In the genomic region with DNA sequence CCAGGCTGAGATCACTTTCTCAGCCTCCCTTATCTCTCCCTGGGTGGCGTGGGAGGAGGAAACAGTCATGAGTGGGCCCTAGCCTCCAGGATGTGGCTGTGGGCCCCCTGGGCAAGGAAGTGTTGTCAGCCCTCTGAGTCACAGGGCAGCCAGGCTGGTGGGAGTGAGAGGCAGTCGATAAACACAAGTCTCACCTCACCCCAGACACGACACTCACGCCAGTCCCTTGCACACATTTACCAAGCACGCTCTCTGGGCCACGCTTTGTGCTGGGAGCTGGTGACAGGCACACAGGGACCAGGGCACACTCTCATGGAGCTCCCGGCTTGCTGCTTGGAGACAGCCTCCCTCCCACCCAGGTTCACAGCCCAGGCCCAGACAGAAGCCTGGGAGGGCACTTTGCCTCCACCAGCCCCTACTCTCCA, we compare ENCODE assay signal across 9 cellular contexts. TPM values are rescaled to one million over a fixed set of nuclear protein-coding genes. Genes with fewer than 3 reads are reported as not detected.
DNase-seq lines count a peak whose midpoint lies in the region; ATAC-seq, FAIRE-seq and TF ChIP-seq lines count a peak whose summit lies in the region.
"Had no signal": no experiment of that assay in that cellular context is flagged by ENCODE, and none has a peak within 500 bp of the region (broad histone marks: within the 10 kb centered on the region; RNA-seq: fewer than 3 reads in every experiment).

No MANE protein-coding gene starts in this region.

- H2BK15ac ChIP-seq in H1 (ENCODE audit: low read length): no peak overlapping the region

- no peak overlapping the region for H4K91ac ChIP-seq in H1 (replicated peaks; ENCODE audit: insufficient read length, low read length)

- H3K23me2 ChIP-seq in H1 (ENCODE audit: low read depth, low read length): no peaks in the 10 kb centered on the region

- H3K36me3 ChIP-seq in H1 (ENCODE audit: control insufficient read depth in 2 of 4, insufficient read depth in 4 of 4, low read length in 3 of 4): no peaks in the 10 kb centered on the region
- H3K36me3 ChIP-seq in GM23338 (ENCODE audit: insufficient read depth): no peaks in the 10 kb centered on the region
- H3K36me3 ChIP-seq: heart right ventricle had no signal

- H2BK5ac ChIP-seq in H1 (ENCODE audit: low read depth, low read length): peak overlapping the region; percentile 68; the same call in 1 of the 2 replicates

- no peaks in the 10 kb centered on the region for H3K9me2 ChIP-seq in GM23338 (ENCODE audit: insufficient read depth)

- H3K27ac ChIP-seq in H1 (ENCODE audit: low read depth, low read length) (no peak overlapping the region), GM23338 (ENCODE audit: low read depth) (no peak overlapping the region)
- H3K27ac ChIP-seq: heart right ventricle had no signal

- no peak overlapping the region for H2AK5ac ChIP-seq in H1 (ENCODE audit: low read depth, low read length)

- H3K4me1 Mint-ChIP-seq in GM23338: no peaks in the 10 kb centered on the region

- H3K4me3 Mint-ChIP-seq in GM23338: no peak overlapping the region

- H3K4me2 ChIP-seq in H1 (ENCODE audit: insufficient read depth in 1 of 2, low read depth in 2 of 2, low read length in 2 of 2): no peak overlapping the region
- no peak overlapping the region for H3K4me2 ChIP-seq in GM23338

- 88% methylated on average over 7 of the region's 7 CpGs; no CpG with 5 or more reads in 1 of the 2 experiments for WGBS in H1 (ENCODE audit: extremely low coverage in 1 of 2, insufficient coverage in 1 of 2, insufficient read length in 1 of 2, insufficient replicate concordance in 2 of 2, low coverage in 1 of 2, low lambda C conversion rate in 2 of 2, missing lambda C conversion rate in 1 of 2), 2 experiments

- no peak for TF ChIP-seq POLR2A in H1 (IDR thresholded peaks at IDR 0.05; ENCODE audit: control extremely low read depth in 1 of 2, low read depth in 2 of 2, low read length in 2 of 2)

- no peaks in the 10 kb centered on the region for H3K36me3 Mint-ChIP-seq in GM23338 (ENCODE audit: low read depth)

- H3K79me2 ChIP-seq in H1 (ENCODE audit: control insufficient read depth in 1 of 2, insufficient read depth in 2 of 2, low read length in 2 of 2) (no peaks in the 10 kb centered on the region), GM23338 (replicated peaks; ENCODE audit: insufficient read depth) (no peaks in the 10 kb centered on the region)

- H2AFZ ChIP-seq in H1 (ENCODE audit: low read length): no peak overlapping the region
- no peak overlapping the region for H2AFZ ChIP-seq in GM23338

- H3K27me3 ChIP-seq in H1 (replicated peaks in 1 of 4; ENCODE audit: control insufficient read depth in 3 of 4, extremely low read depth in 1 of 4, insufficient read depth in 3 of 4, low read length in 3 of 4) (peaks cover 0 to 2% (median 0%) of the 10 kb centered on the region in 4 experiments; a peak in 1 of 7 replicates), GM23338 (ENCODE audit: insufficient read depth) (no peaks in the 10 kb centered on the region)

- H4K20me1 ChIP-seq in H1 (replicated peaks in 1 of 2; ENCODE audit: control insufficient read depth in 1 of 2, insufficient read depth in 2 of 2, low read length in 2 of 2): no peaks in the 10 kb centered on the region
- H4K20me1 ChIP-seq in GM23338 (replicated peaks; ENCODE audit: insufficient read depth): no peaks in the 10 kb centered on the region

- no peak for FAIRE-seq in H1 (lab: Jason Lieb, UNC)

- H3K27ac Mint-ChIP-seq in GM23338: no peak overlapping the region

- no peak overlapping the region; the same call in 1 of the 2 replicates for H3K18ac ChIP-seq in H1 (ENCODE audit: extremely low read depth, low read length)

- TF ChIP-seq RAD21 in H1 (IDR thresholded peaks at IDR 0.05 in 1 of 2, conservative IDR thresholded peaks at IDR 0.05 in 1 of 2; ENCODE audit: low read depth in 2 of 2, low read length in 2 of 2): no peak

- POLR2A ChIA-PET in H1 (lab: Charles Lee; ENCODE audit: partially characterized antibody): no interaction called here

- ATAC-seq in GM23338: no peak
- ATAC-seq in HG02970 (IDR thresholded peaks at IDR 0.05; ENCODE audit: low FRiP score, unreplicated experiment): no peak
- ATAC-seq in HG03139 (IDR thresholded peaks at IDR 0.05; ENCODE audit: unreplicated experiment): no peak
- ATAC-seq: heart right ventricle had no signal

- TF ChIP-seq CTCF in H1 (IDR thresholded peaks at IDR 0.05; ENCODE audit: control extremely low read depth in 1 of 3, insufficient read depth in 1 of 3, low read depth in 1 of 3, low read length in 3 of 3) (no peak), GM23338 (conservative IDR thresholded peaks at IDR 0.05; ENCODE audit: low read depth in 2 of 2) (no peak)

- no peaks in the 10 kb centered on the region for H3K79me1 ChIP-seq in H1 (ENCODE audit: low read depth, low read length)

- TF ChIP-seq EP300 in H1 (IDR thresholded peaks at IDR 0.05; ENCODE audit: borderline replicate concordance in 1 of 2, low read depth in 2 of 2, low read length in 2 of 2): no peak

- peaks cover 11% of the 10 kb centered on the region for H3K27me3 Mint-ChIP-seq in GM23338 (ENCODE audit: insufficient read depth, low read depth, poor library complexity)

- no peaks in the 10 kb centered on the region for H3F3A ChIP-seq in GM23338 (replicated peaks; ENCODE audit: low read depth)

- H3K4me3 ChIP-seq in H1 (ENCODE audit: extremely low read depth in 1 of 4, insufficient read depth in 2 of 4, low read depth in 3 of 4, low read length in 4 of 4): no peak overlapping the region
- H3K4me3 ChIP-seq in GM23338: no peak overlapping the region
- H3K4me3 ChIP-seq: heart right ventricle had no signal

- H3K9ac ChIP-seq in H1 (replicated peaks in 1 of 4; ENCODE audit: extremely low read depth in 1 of 4, low read depth in 3 of 4, low read length in 3 of 4): no peak overlapping the region

- no peak overlapping the region for H3K4ac ChIP-seq in H1 (replicated peaks; ENCODE audit: insufficient read length, low read depth, low read length)

- no peaks in the 10 kb centered on the region for H3K9me3 Mint-ChIP-seq in GM23338

- no peak overlapping the region for H2BK120ac ChIP-seq in H1 (replicated peaks; ENCODE audit: low read depth, low read length)

- H3K23ac ChIP-seq in H1 (ENCODE audit: insufficient read length): no peak overlapping the region

- no peak overlapping the region for H2BK20ac ChIP-seq in H1 (ENCODE audit: low read length)

- peak; percentile 52 for DNase-seq in H4 (ENCODE audit: low spot score)
- peak; percentile 24 to 40 for DNase-seq in activated CD4-positive, alpha-beta T cell treated with anti-CD3 and anti-CD28 coated beads, Interleukin-2, amount 50 U/mL, for 4 hours
- DNase-seq in H1 (ENCODE audit: low read depth in 1 of 2, low spot score in 2 of 2): no peak
- DNase-seq in stimulated activated CD4-positive, alpha-beta T cell treated with anti-CD3 and anti-CD28 coated beads, Interleukin-4, amount 100 ng/mL, for 1 hour: peak; percentile 63
- no peak for DNase-seq in GM23338 (ENCODE audit: low spot score)
- DNase-seq in SIG-M5 (lab: John Stamatoyannopoulos, UW): no peak
- DNase-seq: heart right ventricle had no signal

- H3K4me1 ChIP-seq in H1 (replicated peaks in 1 of 4; ENCODE audit: control insufficient read depth in 3 of 4, insufficient read depth in 4 of 4, low read length in 3 of 4) (no peaks in the 10 kb centered on the region), GM23338 (ENCODE audit: insufficient read depth) (no peaks in the 10 kb centered on the region)

- no peak overlapping the region for H3K56ac ChIP-seq in H1 (replicated peaks; ENCODE audit: insufficient read length, low read depth, low read length)

- no peak overlapping the region for H3K14ac ChIP-seq in H1 (ENCODE audit: insufficient read length)

- no peak overlapping the region for H4K8ac ChIP-seq in H1 (ENCODE audit: extremely low read depth, insufficient read depth, low read length)

- CTCF ChIA-PET in H1 (lab: Charles Lee; ENCODE audit: partially characterized antibody): interaction anchor here (1.2 kb wide), 2 partner anchors 21 to 43 kb away, joined by 3 read pairs; no protein-coding TSS in a partner anchor

- no peak overlapping the region for H4K5ac ChIP-seq in H1 (ENCODE audit: insufficient read length, low read depth, low read length)

- no peak overlapping the region for H2BK12ac ChIP-seq in H1 (ENCODE audit: low read depth, low read length)

- H3K9me3 ChIP-seq in H1 (ENCODE audit: insufficient read depth in 2 of 2, low read depth in 1 of 2, low read length in 1 of 2): no peaks in the 10 kb centered on the region
- H3K9me3 ChIP-seq: heart right ventricle had no signal

RNA-seq across cellular contexts. Expression of gene KRT79, which starts 1.9 kb away (rescaled TPM):
- not detected in 2 replicates for total RNA-seq in H4 (2014; rRNA removed; shearing (Covaris generic))
- total RNA-seq in H1 (2021; fragmentation: NEBNext Ultra II Directional; extraction: Animal tissue kit (Norgen Biotek cat#: 25700)): not detected in 2 replicates
- polyA plus RNA-seq in H1 (2011; rRNA removed) (not detected in 2 replicates), GM23338 (2016; fragmentation: Nextera tagmentation; extraction: Ambion mirVana) (not detected in 2 replicates)
- polyA plus RNA-seq in H1 (2011; cell fraction: cytosol; rRNA removed): not detected
- polyA plus RNA-seq in H1 (2011; cell fraction: nucleus; rRNA removed): not detected
- polyA plus RNA-seq in H1 (2012, experiment 1 of 2): not detected in 4 replicates
- not detected for polyA plus RNA-seq in H1 (2012, experiment 2 of 2)
- polyA plus RNA-seq in H1 (2013, experiment 1 of 2): not detected
- not detected for polyA plus RNA-seq in H1 (2013, experiment 2 of 2)
- polyA minus RNA-seq in H1 (2011; rRNA and poly(A)+ RNA removed): not detected in 2 replicates
- not detected for polyA minus RNA-seq in H1 (2011; cell fraction: cytosol; rRNA and poly(A)+ RNA removed)
- not detected for polyA minus RNA-seq in H1 (2011; cell fraction: nucleus; rRNA and poly(A)+ RNA removed)
- total RNA-seq in GM23338 (2014; rRNA removed; shearing (Covaris generic)): 0.21 TPM in 1 of 2 replicates, not detected in the other
- total RNA-seq: heart right ventricle had no signal

RNA-seq across cellular contexts. Expression of gene KRT78, which starts 12.7 kb away (rescaled TPM):
- total RNA-seq in H4 (2014; rRNA removed; shearing (Covaris generic)): not detected in 2 replicates
- total RNA-seq in H1 (2021; fragmentation: NEBNext Ultra II Directional; extraction: Animal tissue kit (Norgen Biotek cat#: 25700)): not detected in 2 replicates
- not detected in 2 replicates for polyA plus RNA-seq in H1 (2011; rRNA removed)
- not detected for polyA plus RNA-seq in H1 (2011; cell fraction: cytosol; rRNA removed)
- polyA plus RNA-seq in H1 (2011; cell fraction: nucleus; rRNA removed): not detected
- polyA plus RNA-seq in H1 (2012, experiment 1 of 2): not detected in 4 replicates
- not detected for polyA plus RNA-seq in H1 (2012, experiment 2 of 2)
- polyA plus RNA-seq in H1 (2013, experiment 1 of 2): not detected
- polyA plus RNA-seq in H1 (2013, experiment 2 of 2): not detected
- polyA minus RNA-seq in H1 (2011; rRNA and poly(A)+ RNA removed): not detected in 2 replicates
- not detected for polyA minus RNA-seq in H1 (2011; cell fraction: cytosol; rRNA and poly(A)+ RNA removed)
- polyA minus RNA-seq in H1 (2011; cell fraction: nucleus; rRNA and poly(A)+ RNA removed): not detected
- not detected in 2 replicates for total RNA-seq in GM23338 (2014; rRNA removed; shearing (Covaris generic))
- polyA plus RNA-seq in GM23338 (2016; fragmentation: Nextera tagmentation; extraction: Ambion mirVana): not detected in 2 replicates
- total RNA-seq: heart right ventricle had no signal

RNA-seq across cellular contexts. Expression of gene KRT4, which starts 22.1 kb away (rescaled TPM):
- not detected in 2 replicates for total RNA-seq in H4 (2014; rRNA removed; shearing (Covaris generic))
- total RNA-seq in H1 (2021; fragmentation: NEBNext Ultra II Directional; extraction: Animal tissue kit (Norgen Biotek cat#: 25700)): not detected in 2 replicates
- polyA plus RNA-seq in H1 (2011; rRNA removed): 0.06 TPM in 1 of 2 replicates, not detected in the other
- polyA plus RNA-seq in H1 (2011; cell fraction: cytosol; rRNA removed): not detected
- not detected for polyA plus RNA-seq in H1 (2011; cell fraction: nucleus; rRNA removed)
- not detected in 4 replicates for polyA plus RNA-seq in H1 (2012, experiment 1 of 2)
- polyA plus RNA-seq in H1 (2012, experiment 2 of 2): not detected
- 0.02 TPM for polyA plus RNA-seq in H1 (2013, experiment 1 of 2)
- not detected for polyA plus RNA-seq in H1 (2013, experiment 2 of 2)
- not detected in 2 replicates for polyA minus RNA-seq in H1 (2011; rRNA and poly(A)+ RNA removed)
- not detected for polyA minus RNA-seq in H1 (2011; cell fraction: cytosol; rRNA and poly(A)+ RNA removed)
- polyA minus RNA-seq in H1 (2011; cell fraction: nucleus; rRNA and poly(A)+ RNA removed): not detected
- total RNA-seq in GM23338 (2014; rRNA removed; shearing (Covaris generic)): not detected in 2 replicates
- not detected in 2 replicates for polyA plus RNA-seq in GM23338 (2016; fragmentation: Nextera tagmentation; extraction: Ambion mirVana)
- total RNA-seq: heart right ventricle had no signal

RNA-seq across cellular contexts. Expression of gene KRT3, which starts 40.1 kb away (rescaled TPM):
- not detected in 2 replicates for total RNA-seq in H4 (2014; rRNA removed; shearing (Covaris generic))
- not detected in 2 replicates for total RNA-seq in H1 (2021; fragmentation: NEBNext Ultra II Directional; extraction: Animal tissue kit (Norgen Biotek cat#: 25700))
- not detected in 2 replicates for polyA plus RNA-seq in H1 (2011; rRNA removed)
- polyA plus RNA-seq in H1 (2011; cell fraction: cytosol; rRNA removed): 0.03 TPM
- polyA plus RNA-seq in H1 (2011; cell fraction: nucleus; rRNA removed): not detected
- not detected in 4 replicates for polyA plus RNA-seq in H1 (2012, experiment 1 of 2)
- polyA plus RNA-seq in H1 (2012, experiment 2 of 2): not detected
- not detected for polyA plus RNA-seq in H1 (2013, experiment 1 of 2)
- polyA plus RNA-seq in H1 (2013, experiment 2 of 2): not detected
- not detected in 2 replicates for polyA minus RNA-seq in H1 (2011; rRNA and poly(A)+ RNA removed)
- polyA minus RNA-seq in H1 (2011; cell fraction: cytosol; rRNA and poly(A)+ RNA removed): not detected
- not detected for polyA minus RNA-seq in H1 (2011; cell fraction: nucleus; rRNA and poly(A)+ RNA removed)
- total RNA-seq in GM23338 (2014; rRNA removed; shearing (Covaris generic)): not detected in 2 replicates
- not detected in 2 replicates for polyA plus RNA-seq in GM23338 (2016; fragmentation: Nextera tagmentation; extraction: Ambion mirVana)
- total RNA-seq: heart right ventricle had no signal
- polyA plus RNA-seq: heart right ventricle had no signal

RNA-seq across cellular contexts. Expression of gene KRT76, which starts 58.9 kb away (rescaled TPM):
- total RNA-seq in H4 (2014; rRNA removed; shearing (Covaris generic)): not detected in 2 replicates
- not detected in 2 replicates for total RNA-seq in H1 (2021; fragmentation: NEBNext Ultra II Directional; extraction: Animal tissue kit (Norgen Biotek cat#: 25700))
- not detected in 2 replicates for polyA plus RNA-seq in H1 (2011; rRNA removed)
- not detected for polyA plus RNA-seq in H1 (2011; cell fraction: cytosol; rRNA removed)
- polyA plus RNA-seq in H1 (2011; cell fraction: nucleus; rRNA removed): not detected
- polyA plus RNA-seq in H1 (2012, experiment 1 of 2): not detected in 4 replicates
- polyA plus RNA-seq in H1 (2012, experiment 2 of 2): not detected
- polyA plus RNA-seq in H1 (2013, experiment 1 of 2): not detected
- polyA plus RNA-seq in H1 (2013, experiment 2 of 2): not detected
- polyA minus RNA-seq in H1 (2011; rRNA and poly(A)+ RNA removed): not detected in 2 replicates
- polyA minus RNA-seq in H1 (2011; cell fraction: cytosol; rRNA and poly(A)+ RNA removed): not detected
- polyA minus RNA-seq in H1 (2011; cell fraction: nucleus; rRNA and poly(A)+ RNA removed): not detected
- not detected in 2 replicates for total RNA-seq in GM23338 (2014; rRNA removed; shearing (Covaris generic))
- not detected in 2 replicates for polyA plus RNA-seq in GM23338 (2016; fragmentation: Nextera tagmentation; extraction: Ambion mirVana)
- total RNA-seq: heart right ventricle had no signal
- polyA plus RNA-seq: heart right ventricle had no signal

Comparison
In these comparisons a context has a peak if more than half of its experiments do, and no peak if none do; other contexts are left out.
1. DNase-seq: peak in H4 (single experiment), activated CD4-positive, alpha-beta T cell treated with anti-CD3 and anti-CD28 coated beads, Interleukin-2, amount 50 U/mL, for 4 hours (2 of 2) and stimulated activated CD4-positive, alpha-beta T cell treated with anti-CD3 and anti-CD28 coated beads, Interleukin-4, amount 100 ng/mL, for 1 hour (single experiment); none in H1 (0 of 2), GM23338 (single experiment) and SIG-M5 (single experiment).